ENCODE assay signal across 21 cellular contexts in genomic region chr3:117170112-117170511, GRCh38.
"Had no signal": no experiment of that assay in that cellular context is flagged by ENCODE, and none has a peak within 500 bp of the region (broad histone marks: within the 10 kb centered on the region; RNA-seq: fewer than 3 reads in every experiment).

No MANE protein-coding gene starts in this region.

- H3K4me1 ChIP-seq: esophagus muscularis mucosa, pancreas, sigmoid colon had no signal

- H3K4me3 ChIP-seq: coronary artery, esophagus muscularis mucosa, pancreas, sigmoid colon, smooth muscle cell, thoracic aorta had no signal

- H3K9me3 ChIP-seq: esophagus muscularis mucosa, pancreas, sigmoid colon, thoracic aorta had no signal

- H3K27ac ChIP-seq: coronary artery, esophagus muscularis mucosa, pancreas, sigmoid colon, thoracic aorta, WERI-Rb-1 had no signal

- DNase-seq: activated CD4-positive, alpha-beta T cell treated with anti-CD3 and anti-CD28 coated beads, Interleukin-2, amount 10 ng/mL, durations not matched to agents 7 days and 5 days; activated CD4-positive, CD25-positive, alpha-beta regulatory T cell treated with anti-CD3 and anti-CD28 coated beads, Interleukin-2, amount 50 U/mL, for 72 hours; activated CD8-positive, alpha-beta memory T cell treated with anti-CD3 and anti-CD28 coated beads, Interleukin-2, amount 10 ng/mL, durations not matched to agents 7 days and 5 days; activated CD8-positive, alpha-beta T cell treated with anti-CD3 and anti-CD28 coated beads for 36 hours; activated effector memory CD4-positive, alpha-beta T cell treated with anti-CD3 and anti-CD28 coated beads, Interleukin-2, amount 50 U/mL, for 16 hours; activated naive CD4-positive, alpha-beta T cell treated with anti-CD3 and anti-CD28 coated beads, Interleukin-2, amount 10 ng/mL, durations not matched to agents 7 days and 5 days; activated T-cell treated with anti-CD3 and anti-CD28 coated beads for 4 hours; cerebellar nuclear complex; hypothalamus; left ventricle myocardium superior; pancreas; sigmoid colon; stimulated activated CD4-positive, alpha-beta T cell treated with anti-CD3 and anti-CD28 coated beads, Interleukin-2, amount 100 ng/mL, for 48 hours; stimulated activated CD8-positive, alpha-beta memory T cell treated with anti-CD3 and anti-CD28 coated beads, Interleukin-4, amount 100 ng/mL, for 48 hours; stimulated activated naive CD4-positive, alpha-beta T cell; WERI-Rb-1 had no signal

- ATAC-seq: activated CD8-positive, alpha-beta memory T cell treated with anti-CD3 and anti-CD28 coated beads, Interleukin-2, amount 10 ng/mL, durations not matched to agents 7 days and 5 days; activated CD8-positive, alpha-beta T cell treated with anti-CD3 and anti-CD28 coated beads for 36 hours; left ventricle myocardium superior; natural killer cell treated with Interleukin-12 subunit alpha and Interleukin-12 subunit beta and Interleukin-15 and Interleukin-18, amount 100 ng/mL, for 72 hours; pancreas had no signal

- H3K36me3 ChIP-seq: esophagus muscularis mucosa, pancreas, sigmoid colon, thoracic aorta, WERI-Rb-1 had no signal

- H3K4me2 ChIP-seq: smooth muscle cell had no signal

- H3K27me3 ChIP-seq: esophagus muscularis mucosa, pancreas, sigmoid colon had no signal
